16 cellular contexts compared by ENCODE assay signal in genomic region chr6:7269816-7270215, GRCh38. TPM values are rescaled to one million over a fixed set of nuclear protein-coding genes. Genes with fewer than 3 reads are reported as not detected.
A peak's percentile ranks its signal among the peaks of the same experiment; 100 is the strongest.
DNase-seq lines count a peak whose midpoint lies in the region; ATAC-seq, FAIRE-seq and TF ChIP-seq lines count a peak whose summit lies in the region.
"Had no signal": no experiment of that assay in that cellular context is flagged by ENCODE, and none has a peak within 500 bp of the region (broad histone marks: within the 10 kb centered on the region; RNA-seq: fewer than 3 reads in every experiment).

No MANE protein-coding gene starts in this region.

- H3K23me2 ChIP-seq in H9 (ENCODE audit: insufficient read length, low read depth, low read length, poor library complexity, severe bottlenecking): no peaks in the 10 kb centered on the region

- no peaks in the 10 kb centered on the region for H4K20me1 ChIP-seq in H9 (ENCODE audit: control insufficient read depth, insufficient read depth, insufficient read length)

- H3K56ac ChIP-seq in H9 (ENCODE audit: insufficient read length, low read depth, low read length): no peak overlapping the region

- H3K36me3 ChIP-seq in esophagus muscularis mucosa: no peaks in the 10 kb centered on the region
- no peaks in the 10 kb centered on the region for H3K36me3 ChIP-seq in liver (ENCODE audit: control insufficient read depth in 4 of 4, insufficient read depth in 3 of 4, low read depth in 1 of 4, low read length in 3 of 4)

- H2BK12ac ChIP-seq in H9 (ENCODE audit: insufficient read length, low read depth, low read length): no peak overlapping the region

- H3K27ac ChIP-seq in H9 (ENCODE audit: insufficient read length, low read depth, low read length): no peak overlapping the region
- H3K27ac ChIP-seq in esophagus muscularis mucosa (replicated peaks in 1 of 4): no peak overlapping the region
- H3K27ac ChIP-seq in liver (ENCODE audit: low read depth in 1 of 2, low read length in 2 of 2): peak overlapping the region; percentile 40 to 70
- H3K27ac ChIP-seq: HL-60 had no signal

- peak overlapping the region; percentile 39 to 77 (median 50); a peak in 2 of 7 replicates for H3K27ac Mint-ChIP-seq in H9
- H3K27ac Mint-ChIP-seq in nephron progenitor cell: no peak overlapping the region

- H3K9me3 Mint-ChIP-seq in H9 (no peaks in the 10 kb centered on the region; a peak in 3 of 5 replicates), nephron progenitor cell (peaks cover 12% of the 10 kb centered on the region)

- TF ChIP-seq RAD21 in liver (IDR thresholded peaks at IDR 0.05): no peak

- no peaks in the 10 kb centered on the region for H3K79me1 ChIP-seq in H9 (ENCODE audit: insufficient read depth, low read depth, low read length, poor library complexity, severe bottlenecking)

- no peak overlapping the region for H2AK5ac ChIP-seq in H9 (ENCODE audit: insufficient read length, low read length)

- H3K18ac ChIP-seq in H9 (ENCODE audit: insufficient read length, low read depth, low read length): no peak overlapping the region

- H2BK120ac ChIP-seq in H9 (ENCODE audit: low read depth, low read length, poor library complexity, severe bottlenecking): no peak overlapping the region

- no CpG with 5 or more reads among the region's 5 CpGs for WGBS in H9 (ENCODE audit: extremely low coverage, insufficient read length, low lambda C conversion rate)
- 87% methylated on average over 5 of the region's 5 CpGs for WGBS in esophagus muscularis mucosa
- 94% methylated on average over 5 of the region's 5 CpGs for WGBS in liver

- no peak for DNase-seq in H9
- peak; percentile 77 for DNase-seq in esophagus muscularis mucosa (ENCODE audit: extremely low spot score)
- DNase-seq in stimulated activated CD8-positive, alpha-beta memory T cell treated with anti-CD3 and anti-CD28 coated beads, Interleukin-4, amount 100 ng/mL, for 48 hours: peak; percentile 9
- DNase-seq in nephron progenitor cell: no peak
- DNase-seq in frontal cortex (ENCODE audit: low spot score in 2 of 2): no peak
- DNase-seq: COR-L47; HCEC 1CT; NCI-H1105; NCI-H2029; NCI-H2171; NK-92 treated with Interleukin-12 subunit alpha and Interleukin-12 subunit beta, amount 100 ng/mL, for 24 hours had no signal

- H3K4me2 ChIP-seq in H9 (ENCODE audit: insufficient read depth, insufficient read length, low read length): no peak overlapping the region

- H2BK15ac ChIP-seq in H9 (ENCODE audit: low read depth, low read length): no peak overlapping the region

- H3K27me3 ChIP-seq in H9 (ENCODE audit: insufficient read depth, low read length) (no peaks in the 10 kb centered on the region), esophagus muscularis mucosa (no peaks in the 10 kb centered on the region), liver (ENCODE audit: control insufficient read depth in 4 of 4, insufficient read depth in 4 of 4, low read length in 3 of 4) (no peaks in the 10 kb centered on the region)

- intact Hi-C loops in esophagus muscularis mucosa (cut with DNase I): no loop called here

- H4K5ac ChIP-seq in H9 (ENCODE audit: insufficient read length, low read depth, low read length): no peak overlapping the region

- 0 out of 4 replicates have a peak, but pooled peaks cover 0 to 2% of the 10 kb centered on the region in 2 experiments for H3K4me1 Mint-ChIP-seq in H9
- H3K4me1 Mint-ChIP-seq in nephron progenitor cell: peaks cover 5% of the 10 kb centered on the region

- no peak overlapping the region for H4K8ac ChIP-seq in H9 (replicated peaks; ENCODE audit: insufficient read length, low read depth, low read length)

- H3K4me3 Mint-ChIP-seq in H9: no peak overlapping the region
- no peak overlapping the region for H3K4me3 Mint-ChIP-seq in nephron progenitor cell

- TF ChIP-seq CTCF in H9 (conservative IDR thresholded peaks at IDR 0.05) (no peak), esophagus muscularis mucosa (IDR thresholded peaks at IDR 0.05) (no peak), liver (IDR thresholded peaks at IDR 0.05; ENCODE audit: low read depth, low read length, missing input control) (no peak), nephron progenitor cell (IDR thresholded peaks at IDR 0.05) (no peak)

- no peak overlapping the region for H3K14ac ChIP-seq in H9 (ENCODE audit: insufficient read depth, low read length)

- no peak overlapping the region for H3T11ph ChIP-seq in H9 (ENCODE audit: low read length)

- H3K27me3 Mint-ChIP-seq in H9 (ENCODE audit: low read depth): peaks cover 2% of the 10 kb centered on the region; the same call in 1 of the 2 replicates
- peaks cover 2% of the 10 kb centered on the region for H3K27me3 Mint-ChIP-seq in nephron progenitor cell (ENCODE audit: low read depth, poor library complexity)

- no peak overlapping the region for H2BK5ac ChIP-seq in H9 (ENCODE audit: insufficient read length, low read length)

- FAIRE-seq in frontal cortex (lab: Jason Lieb, UNC): no peak
- FAIRE-seq: GM19239, HTR-8/SVneo had no signal

- H3K36me3 Mint-ChIP-seq in H9 (ENCODE audit: insufficient read depth in 1 of 3, low read depth in 3 of 3): no peaks in the 10 kb centered on the region
- H3K36me3 Mint-ChIP-seq in nephron progenitor cell (ENCODE audit: low read depth): no peaks in the 10 kb centered on the region

- H3K4me3 ChIP-seq in esophagus muscularis mucosa (no peak overlapping the region), liver (ENCODE audit: low read depth in 1 of 3, low read length in 3 of 3) (no peak overlapping the region)

- H3K79me2 ChIP-seq in H9 (ENCODE audit: insufficient read depth, low read length): no peaks in the 10 kb centered on the region

- TF ChIP-seq POLR2A in esophagus muscularis mucosa (IDR thresholded peaks at IDR 0.05; ENCODE audit: low read depth) (no peak), GM18505 (IDR thresholded peaks at IDR 0.05; ENCODE audit: borderline replicate concordance, extremely low read depth, insufficient read depth, insufficient read length) (no peak)

- H3K4ac ChIP-seq in H9 (ENCODE audit: low read depth, low read length): no peak overlapping the region

- H3K9ac ChIP-seq in H9 (ENCODE audit: extremely low read depth, insufficient read length, low read length): no peak overlapping the region
- peak overlapping the region in 1 of 2 donors; percentile 53 for H3K9ac ChIP-seq in liver (ENCODE audit: low read depth in 1 of 2, low read length in 2 of 2)

- H3K23ac ChIP-seq in H9 (ENCODE audit: insufficient read length, low read depth, low read length): no peak overlapping the region

- H4K91ac ChIP-seq in H9 (ENCODE audit: insufficient read length, low read depth, low read length): no peak overlapping the region

- H3K4me1 ChIP-seq in H9 (ENCODE audit: insufficient read depth, low read length) (no peaks in the 10 kb centered on the region), esophagus muscularis mucosa (peaks cover 0 to 6% (median 6%) of the 10 kb centered on the region in 4 donors), liver (ENCODE audit: control insufficient read depth in 4 of 4, insufficient read depth in 4 of 4, low read length in 3 of 4) (peaks cover 6 to 27% (median 16%) of the 10 kb centered on the region in 4 donors)

- no peak overlapping the region for H2BK20ac ChIP-seq in H9 (ENCODE audit: low read depth, low read length, poor library complexity, severe bottlenecking)

- H3K9me3 ChIP-seq in H9 (ENCODE audit: control insufficient read depth, low read depth, low read length): no peaks in the 10 kb centered on the region
- H3K9me3 ChIP-seq in esophagus muscularis mucosa: no peaks in the 10 kb centered on the region
- H3K9me3 ChIP-seq in liver (ENCODE audit: control insufficient read depth in 4 of 4, low read length in 3 of 4): no peaks in the 10 kb centered on the region

- ATAC-seq in GM18505 (IDR thresholded peaks at IDR 0.05; ENCODE audit: unreplicated experiment): no peak

- H2AFZ ChIP-seq in H9 (ENCODE audit: low read length): no peak overlapping the region

- no peak for TF ChIP-seq EP300 in esophagus muscularis mucosa (IDR thresholded peaks at IDR 0.05)

TF ChIP-seq in liver, 16 proteins besides CTCF, POLR2A, EP300 and RAD21:
- no peak for TF ChIP-seq EGR1 (IDR thresholded peaks at IDR 0.05; ENCODE audit: low read depth in 2 of 2)
- no peak for TF ChIP-seq TAF1 (conservative IDR thresholded peaks at IDR 0.05)
- TF ChIP-seq, protein P1, sequence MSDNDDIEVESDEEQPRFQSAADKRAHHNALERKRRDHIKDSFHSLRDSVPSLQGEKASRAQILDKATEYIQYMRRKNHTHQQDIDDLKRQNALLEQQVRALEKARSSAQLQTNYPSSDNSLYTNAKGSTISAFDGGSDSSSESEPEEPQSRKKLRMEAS (IDR thresholded peaks at IDR 0.05): no peak
- TF ChIP-seq FOXA1 (IDR thresholded peaks at IDR 0.05): no peak
- TF ChIP-seq FOXA2 (IDR thresholded peaks at IDR 0.05): no peak

RNA-seq across cellular contexts. Expression of gene SSR1, which starts 43.2 kb away (rescaled TPM):
- total RNA-seq in H9 (2021): 102 and 105 TPM in 2 replicates
- 10 to 100 TPM; 29.5 to 41.3 (median 34.2) TPM for total RNA-seq in esophagus muscularis mucosa
- 100 to 1,000 TPM in 1 of 2 donors, 10 to 100 TPM in 1; 60.2 to 115 TPM for total RNA-seq in liver
- polyA plus RNA-seq in liver: 10 to 100 TPM; 43.6 to 99.5 TPM
- total RNA-seq in frontal cortex: 40.4 TPM

Comparison
In these comparisons a context has a peak if more than half of its experiments do, and no peak if none do; other contexts are left out.
1. DNase-seq: peak in esophagus muscularis mucosa (single experiment) and stimulated activated CD8-positive, alpha-beta memory T cell treated with anti-CD3 and anti-CD28 coated beads, Interleukin-4, amount 100 ng/mL, for 48 hours (single experiment); none in H9 (single experiment), nephron progenitor cell (single experiment) and frontal cortex (0 of 2).
2. H3K27ac ChIP-seq: peak in liver (2 of 2); none in H9 (single experiment) and esophagus muscularis mucosa (0 of 4).